In the genomic region with DNA sequence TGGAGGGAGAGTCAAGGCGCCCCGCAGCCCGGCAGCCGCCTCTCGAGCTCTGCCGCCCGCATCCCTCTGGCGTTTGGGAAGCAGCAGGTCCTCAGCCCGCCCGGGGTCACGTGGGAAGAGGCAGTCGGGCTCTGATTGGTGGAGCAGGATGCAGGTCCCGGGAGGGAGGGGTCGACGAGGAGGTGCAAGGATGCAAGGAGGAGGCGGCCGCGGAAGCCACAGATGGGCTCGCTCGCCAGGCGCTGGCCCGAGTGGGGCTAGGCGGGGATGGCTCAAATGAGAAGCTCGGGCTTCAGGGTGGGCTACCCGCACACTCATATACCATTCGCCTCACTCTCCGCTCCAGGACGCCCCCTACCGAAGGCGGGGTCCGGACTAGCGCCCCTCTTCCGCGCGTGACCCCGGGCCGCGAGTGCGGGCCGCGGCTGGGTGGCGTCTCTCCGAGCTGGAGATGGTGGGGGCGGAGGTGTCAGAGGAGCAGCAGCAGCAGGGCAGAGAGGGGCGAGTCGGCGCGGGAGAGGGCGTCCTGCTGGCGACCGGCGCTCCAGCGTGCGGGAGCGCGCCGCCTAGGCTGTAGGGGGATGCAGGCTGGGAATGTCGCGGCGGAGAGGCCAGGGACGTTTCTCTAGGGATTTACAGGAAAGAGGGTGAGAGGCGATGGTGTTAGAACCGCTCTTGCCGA, we compare ENCODE assay signal across 8 cellular contexts. TPM values are rescaled to one million over a fixed set of nuclear protein-coding genes. Genes with fewer than 3 reads are reported as not detected.
A peak's percentile ranks its signal among the peaks of the same experiment; 100 is the strongest.
DNase-seq lines count a peak whose midpoint lies in the region; ATAC-seq, FAIRE-seq and TF ChIP-seq lines count a peak whose summit lies in the region.

A gene with protein sequence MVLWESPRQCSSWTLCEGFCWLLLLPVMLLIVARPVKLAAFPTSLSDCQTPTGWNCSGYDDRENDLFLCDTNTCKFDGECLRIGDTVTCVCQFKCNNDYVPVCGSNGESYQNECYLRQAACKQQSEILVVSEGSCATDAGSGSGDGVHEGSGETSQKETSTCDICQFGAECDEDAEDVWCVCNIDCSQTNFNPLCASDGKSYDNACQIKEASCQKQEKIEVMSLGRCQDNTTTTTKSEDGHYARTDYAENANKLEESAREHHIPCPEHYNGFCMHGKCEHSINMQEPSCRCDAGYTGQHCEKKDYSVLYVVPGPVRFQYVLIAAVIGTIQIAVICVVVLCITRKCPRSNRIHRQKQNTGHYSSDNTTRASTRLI (minus strand): TSS at position 68 of the 682 bp plus-strand sequence. CDS start 409 bp downstream, outside the sequence.

- intact Hi-C loops in cardiac septum (cut with DNase I), result no loop called here
- intact Hi-C loops in vagina (cut with DNase I), result no loop called here

- no peak for TF ChIP-seq POLR2A in vagina (IDR thresholded peaks at IDR 0.05)

- ATAC-seq in GM19452 (IDR thresholded peaks at IDR 0.05; ENCODE audit: unreplicated experiment), result peak; percentile 58

- H3K9ac ChIP-seq in adipocyte (ENCODE audit: low read length), result peak within 1 kb of the TSS; percentile 33

- H3K27ac ChIP-seq in vagina, result no peak within 1 kb of the TSS

- H3K4me3 ChIP-seq in AG09309 (ENCODE audit: control insufficient read depth, low read depth, low read length) (peak within 1 kb of the TSS; percentile 68), adipocyte (ENCODE audit: low read length) (peak within 1 kb of the TSS; percentile 85), vagina (peak within 1 kb of the TSS; percentile 41 to 47)

- H3K36me3 ChIP-seq in adipocyte (ENCODE audit: control insufficient read depth, insufficient read depth, low read length, severe bottlenecking), result no peaks in the 10 kb centered on the region
- no peaks in the 10 kb centered on the region for H3K36me3 ChIP-seq in vagina

- H3K27me3 ChIP-seq in adipocyte (replicated peaks; ENCODE audit: control insufficient read depth, insufficient read depth, low read length) (peaks cover 30% of the 10 kb centered on the region), vagina (peaks cover 26% of the 10 kb centered on the region)

- TF ChIP-seq CTCF in AG09309 (IDR thresholded peaks at IDR 0.05; ENCODE audit: control insufficient read depth, insufficient read depth, low read depth, low read length, missing control alignments) (peak; percentile 29), vagina (IDR thresholded peaks at IDR 0.05) (no peak)

- DNase-seq in AG09309 (ENCODE audit: low read depth) (peak; percentile 29), HK-2 (ENCODE audit: unreplicated experiment) (peak; percentile 79), RCC 7860 (ENCODE audit: low spot score) (peak; percentile 34), adipocyte (ENCODE audit: low read depth) (peak; percentile 92), cardiac septum (ENCODE audit: low spot score) (peak; percentile 75), occipital lobe (lab: John Stamatoyannopoulos, UW) (peak; percentile 98), vagina (ENCODE audit: extremely low spot score in 2 of 2) (no peak)

- no peaks in the 10 kb centered on the region for H3K9me3 ChIP-seq in adipocyte (ENCODE audit: control insufficient read depth, low read length)
- no peaks in the 10 kb centered on the region for H3K9me3 ChIP-seq in vagina

- no peak for FAIRE-seq in RCC 7860 (lab: Jason Lieb, UNC)

- H3K4me1 ChIP-seq in adipocyte (ENCODE audit: control insufficient read depth, insufficient read depth, low read length) (peaks cover 34% of the 10 kb centered on the region), vagina (peaks cover 36% of the 10 kb centered on the region)

RNA-seq across cellular contexts. Expression of the gene that starts here (rescaled TPM):
- total RNA-seq in cardiac septum (not detected), occipital lobe (50.4 TPM), vagina (not detected)

Comparison
In these comparisons a context has a peak if more than half of its experiments do, and no peak if none do; other contexts are left out.
1. RNA of the gene that starts here (total RNA-seq): 50.4 TPM in occipital lobe (single experiment); not detected in cardiac septum (single experiment) and not detected in vagina (single experiment); every median in the first group is over 10 times any median in the second.
2. Peak in DNase-seq in cardiac septum; RNA of the gene not detected or under 1 TPM.
3. DNase-seq: peak in AG09309 (single experiment), HK-2 (single experiment), RCC 7860 (single experiment), adipocyte (single experiment) and occipital lobe (single experiment); none in vagina (0 of 2).
4. Peak in every context shown above with its lines, with median percentiles within 50 percentile points of each other: H3K4me3 ChIP-seq.